ENCODE assay signal across 13 cellular contexts in genomic region chr18:79469309-79469708, GRCh38.
DNase-seq lines count a peak whose midpoint lies in the region; ATAC-seq and TF ChIP-seq lines count a peak whose summit lies in the region.
"Had no signal": no experiment of that assay in that cellular context is flagged by ENCODE, and none has a peak within 500 bp of the region (broad histone marks: within the 10 kb centered on the region; RNA-seq: fewer than 3 reads in every experiment).

No MANE protein-coding gene starts in this region.

- no peaks in the 10 kb centered on the region for H3K79me2 ChIP-seq in OCI-LY1 (ENCODE audit: insufficient read depth, low read length)

- H3K4me1 ChIP-seq in BLaER1 = peaks cover 66% of the 10 kb centered on the region
- H3K4me1 ChIP-seq in OCI-LY1 (ENCODE audit: insufficient read depth, low read length, severe bottlenecking) = peaks cover 57% of the 10 kb centered on the region
- H3K4me1 ChIP-seq in neuronal stem cell (ENCODE audit: control insufficient read depth in 2 of 2, insufficient read depth in 1 of 2, low read depth in 1 of 2, low read length in 2 of 2) = peaks cover 2 to 16% of the 10 kb centered on the region in 2 donors

- no peak overlapping the region for H3K4ac ChIP-seq in neuronal stem cell (ENCODE audit: low read length)

- no peak for TF ChIP-seq CTCF in OCI-LY1 (IDR thresholded peaks at IDR 0.05; ENCODE audit: low read length)

- WGBS in neuronal stem cell (ENCODE audit: extremely low coverage in 2 of 2, insufficient read length in 2 of 2, insufficient replicate concordance in 1 of 2), 2 donors = no CpG with 5 or more reads among the region's 17 CpGs

- H3K79me1 ChIP-seq in neuronal stem cell (ENCODE audit: low read depth, low read length) = no peaks in the 10 kb centered on the region

- H3K27me3 ChIP-seq in BLaER1 = no peaks in the 10 kb centered on the region
- no peaks in the 10 kb centered on the region for H3K27me3 ChIP-seq in OCI-LY1 (ENCODE audit: insufficient read depth, low read length)
- H3K27me3 ChIP-seq in neuronal stem cell (ENCODE audit: control insufficient read depth in 3 of 3, insufficient read depth in 3 of 3, low read depth in 1 of 3, low read length in 3 of 3) = no peaks in the 10 kb centered on the region

- H3K9ac ChIP-seq in BLaER1 = no peak overlapping the region
- no peak overlapping the region for H3K9ac ChIP-seq in OCI-LY1 (ENCODE audit: low read length)
- H3K9ac ChIP-seq in neuronal stem cell (ENCODE audit: low read depth, low read length, poor library complexity) = no peak overlapping the region

- H3K36me3 ChIP-seq in BLaER1 = peaks cover 59% of the 10 kb centered on the region
- H3K36me3 ChIP-seq in OCI-LY1 (ENCODE audit: insufficient read depth, low read length) = peaks cover 66% of the 10 kb centered on the region
- peaks cover 0 to 3% of the 10 kb centered on the region in 2 donors for H3K36me3 ChIP-seq in neuronal stem cell (replicated peaks in 1 of 2; ENCODE audit: control insufficient read depth in 2 of 2, insufficient read depth in 2 of 2, low read length in 2 of 2)

- H3K18ac ChIP-seq in neuronal stem cell (ENCODE audit: low read length) = peak overlapping the region; percentile 1

- H3K27ac ChIP-seq in BLaER1 = peak overlapping the region; percentile 62; the same call in 1 of the 2 replicates
- peak overlapping the region; percentile 99 for H3K27ac ChIP-seq in OCI-LY1 (ENCODE audit: low read depth, low read length, poor library complexity, severe bottlenecking)
- no peak overlapping the region for H3K27ac ChIP-seq in neuronal stem cell (replicated peaks; ENCODE audit: low read length)

- H3F3A ChIP-seq in OCI-LY1 (ENCODE audit: insufficient read depth, low read length) = no peaks in the 10 kb centered on the region

- no peak overlapping the region for H3K14ac ChIP-seq in neuronal stem cell (ENCODE audit: low read length)

- H2AFZ ChIP-seq in OCI-LY1 (ENCODE audit: low read length) (no peak overlapping the region), neuronal stem cell (ENCODE audit: low read length) (no peak overlapping the region)

- no peak overlapping the region for H2BK12ac ChIP-seq in neuronal stem cell (ENCODE audit: low read length)

- H3K4me2 ChIP-seq in BLaER1 (no peak overlapping the region), OCI-LY1 (ENCODE audit: low read length) (no peak overlapping the region), neuronal stem cell (ENCODE audit: insufficient read depth, low read length, poor library complexity, severe bottlenecking) (no peak overlapping the region)

- H2BK5ac ChIP-seq in neuronal stem cell (ENCODE audit: low read length) = peak overlapping the region; percentile 83

- peak overlapping the region; percentile 29 for H4K8ac ChIP-seq in neuronal stem cell (ENCODE audit: low read depth, low read length)

- no peak overlapping the region for H2BK15ac ChIP-seq in neuronal stem cell (ENCODE audit: low read length)

- no peak overlapping the region for H4K91ac ChIP-seq in neuronal stem cell (ENCODE audit: low read depth, low read length, poor library complexity)

- H4K20me1 ChIP-seq in BLaER1 = no peaks in the 10 kb centered on the region
- no peaks in the 10 kb centered on the region for H4K20me1 ChIP-seq in OCI-LY1 (ENCODE audit: insufficient read depth, low read length)

- H3K9me3 ChIP-seq in BLaER1 (no peaks in the 10 kb centered on the region), OCI-LY1 (ENCODE audit: low read length) (no peaks in the 10 kb centered on the region), neuronal stem cell (replicated peaks in 1 of 2; ENCODE audit: control insufficient read depth in 2 of 2, insufficient read depth in 1 of 2, low read depth in 1 of 2, low read length in 2 of 2) (no peaks in the 10 kb centered on the region)

- H2AK5ac ChIP-seq in neuronal stem cell (ENCODE audit: low read depth, low read length) = peak overlapping the region; percentile 96

- DNase-seq in neuronal stem cell (ENCODE audit: low spot score) = no peak
- no peak for DNase-seq in activated CD4-positive, CD25-positive, alpha-beta regulatory T cell (lab: John Stamatoyannopoulos, UW)
- DNase-seq: ACHN; Calu3; CD4-positive, alpha-beta memory T cell; DMS79 treated with DMSO at 0.1 percent for 48 hours; GF-D8; H9 had no signal

- H3K23ac ChIP-seq in neuronal stem cell (ENCODE audit: low read depth, low read length, poor library complexity) = peak overlapping the region; percentile 16

- H2BK120ac ChIP-seq in neuronal stem cell (ENCODE audit: low read depth, low read length) = peak overlapping the region; percentile 16

- H3K4me3 ChIP-seq in BLaER1 = no peak overlapping the region
- no peak overlapping the region for H3K4me3 ChIP-seq in OCI-LY1 (ENCODE audit: low read depth, low read length, poor library complexity, severe bottlenecking)
- H3K4me3 ChIP-seq in neuronal stem cell (ENCODE audit: low read length in 2 of 2) = no peak overlapping the region

- no peak for ATAC-seq in GM18498 (IDR thresholded peaks at IDR 0.05; ENCODE audit: unreplicated experiment)
- no peak for ATAC-seq in GM19455 (IDR thresholded peaks at IDR 0.05; ENCODE audit: unreplicated experiment)
- ATAC-seq: HepG2 had no signal

- no peaks in the 10 kb centered on the region for H3K9me2 ChIP-seq in OCI-LY1 (ENCODE audit: low read depth, low read length)
